Comparison of ENCODE assay signal across 17 cellular contexts in genomic region chr1:15308135-15308534, GRCh38.
DNase-seq lines count a peak whose midpoint lies in the region; TF ChIP-seq lines count a peak whose summit lies in the region.
"Had no signal": no experiment of that assay in that cellular context is flagged by ENCODE, and none has a peak within 500 bp of the region (broad histone marks: within the 10 kb centered on the region; RNA-seq: fewer than 3 reads in every experiment).

No MANE protein-coding gene starts in this region.

- no peaks in the 10 kb centered on the region for H3K9me3 ChIP-seq in hepatocyte (ENCODE audit: low read depth)
- H3K9me3 ChIP-seq in mucosa of rectum (ENCODE audit: control insufficient read depth in 2 of 2, low read length in 2 of 2) = no peaks in the 10 kb centered on the region
- no peaks in the 10 kb centered on the region for H3K9me3 ChIP-seq in uterus

- peak overlapping the region; percentile 97 for H3K27ac ChIP-seq in hepatocyte
- peak overlapping the region; percentile 88 to 93 for H3K27ac ChIP-seq in mucosa of rectum (ENCODE audit: low read depth in 2 of 2, low read length in 2 of 2)
- H3K27ac ChIP-seq in uterus = no peak overlapping the region
- H3K27ac ChIP-seq: BLaER1 treated with 17β-estradiol and CSF1 and Interleukin-3, amounts not matched to agents 10 nM and 100 nM; SK-N-MC had no signal

- 67% methylated on average over 1 of the region's 1 CpG for WGBS in hepatocyte (ENCODE audit: low lambda C conversion rate, missing lambda C conversion rate)

- H4K20me1 ChIP-seq in hepatocyte (ENCODE audit: insufficient read depth, poor library complexity, severe bottlenecking) = no peaks in the 10 kb centered on the region
- H4K20me1 ChIP-seq: BLaER1 treated with 17β-estradiol and CSF1 and Interleukin-3, amounts not matched to agents 10 nM and 100 nM had no signal

- no peak overlapping the region for H3K4me3 Mint-ChIP-seq in type B pancreatic cell
- H3K4me3 Mint-ChIP-seq: CD8-positive, alpha-beta memory T cell; H9 had no signal

- no peaks in the 10 kb centered on the region for H3K79me2 ChIP-seq in hepatocyte

- H3K4me3 ChIP-seq in hepatocyte (no peak overlapping the region), mucosa of rectum (ENCODE audit: low read length in 2 of 2) (peak overlapping the region in 1 of 2 donors; percentile 26), uterus (no peak overlapping the region)
- H3K4me3 ChIP-seq: BLaER1 treated with 17β-estradiol and CSF1 and Interleukin-3, amounts not matched to agents 10 nM and 100 nM; SK-N-MC had no signal

- H3K27me3 ChIP-seq in hepatocyte (no peaks in the 10 kb centered on the region), mucosa of rectum (ENCODE audit: control insufficient read depth in 2 of 2, insufficient read depth in 2 of 2, low read length in 2 of 2) (no peaks in the 10 kb centered on the region), uterus (no peaks in the 10 kb centered on the region)
- H3K27me3 ChIP-seq: BLaER1 treated with 17β-estradiol and CSF1 and Interleukin-3, amounts not matched to agents 10 nM and 100 nM had no signal

- peak overlapping the region; percentile 68 for H3K27ac Mint-ChIP-seq in type B pancreatic cell
- H3K27ac Mint-ChIP-seq: H9 had no signal

- no peaks in the 10 kb centered on the region for H3K36me3 ChIP-seq in hepatocyte (replicated peaks; ENCODE audit: insufficient read depth, low read depth)
- no peaks in the 10 kb centered on the region for H3K36me3 ChIP-seq in mucosa of rectum (ENCODE audit: control insufficient read depth in 2 of 2, insufficient read depth in 2 of 2, low read length in 2 of 2)
- H3K36me3 ChIP-seq in uterus = no peaks in the 10 kb centered on the region
- H3K36me3 ChIP-seq: BLaER1 treated with 17β-estradiol and CSF1 and Interleukin-3, amounts not matched to agents 10 nM and 100 nM had no signal

- intact Hi-C loops in uterus (cut with DNase I; ENCODE audit: low total_unique reads) = no loop called here

- TF ChIP-seq CTCF in hepatocyte (IDR thresholded peaks at IDR 0.05; ENCODE audit: poor library complexity) = no peak
- TF ChIP-seq CTCF in type B pancreatic cell (conservative IDR thresholded peaks at IDR 0.05) = no peak
- TF ChIP-seq CTCF in uterus (IDR thresholded peaks at IDR 0.05) = no peak

- H3K36me3 Mint-ChIP-seq in type B pancreatic cell = no peaks in the 10 kb centered on the region

- no peaks in the 10 kb centered on the region for H3K9me3 Mint-ChIP-seq in type B pancreatic cell
- H3K9me3 Mint-ChIP-seq: CD8-positive, alpha-beta memory T cell had no signal

- peak overlapping the region in 1 of 2 donors; percentile 37 for H3K9ac ChIP-seq in mucosa of rectum (ENCODE audit: low read depth in 1 of 2, low read length in 2 of 2)
- H3K9ac ChIP-seq: BLaER1 treated with 17β-estradiol and CSF1 and Interleukin-3, amounts not matched to agents 10 nM and 100 nM had no signal

- peak; percentile 68 for DNase-seq in LoVo (ENCODE audit: low spot score)
- peak; percentile 82 for DNase-seq in hepatocyte (ENCODE audit: low spot score)
- no peak for DNase-seq in type B pancreatic cell (ENCODE audit: extremely low spot score, unreplicated experiment)
- DNase-seq in uterus = no peak
- DNase-seq in NCI-H1092 treated with DMSO at 0.1 percent for 48 hours (lab: John Stamatoyannopoulos, UW) = no peak
- DNase-seq in mesenteric fat pad (ENCODE audit: low spot score) = no peak
- DNase-seq: CD8-positive, alpha-beta memory T cell; H9; NCI-H1105 treated with DMSO at 0.1 percent for 48 hours; NCI-H1694; NCI-H2081 treated with DMSO at 0.1 percent for 48 hours; NCI-H446 treated with DMSO at 0.1 percent for 48 hours; NK-92 treated with Interleukin-12 subunit alpha and Interleukin-12 subunit beta, amount 100 ng/mL, for 24 hours; SHP77 had no signal

- H3K9me2 ChIP-seq in hepatocyte (replicated peaks; ENCODE audit: insufficient read depth) = no peaks in the 10 kb centered on the region

- H3K4me2 ChIP-seq in hepatocyte = no peak overlapping the region
- H3K4me2 ChIP-seq: BLaER1 treated with 17β-estradiol and CSF1 and Interleukin-3, amounts not matched to agents 10 nM and 100 nM had no signal

- TF ChIP-seq POLR2A in uterus (IDR thresholded peaks at IDR 0.05) = no peak

- H2AFZ ChIP-seq in hepatocyte = peak overlapping the region; percentile 5

- H3K4me1 ChIP-seq in hepatocyte (ENCODE audit: insufficient read depth) = peaks cover 11% of the 10 kb centered on the region
- peaks cover 14 to 26% of the 10 kb centered on the region in 2 donors for H3K4me1 ChIP-seq in mucosa of rectum (ENCODE audit: control insufficient read depth in 2 of 2, insufficient read depth in 2 of 2, low read length in 2 of 2)
- H3K4me1 ChIP-seq in uterus = no peaks in the 10 kb centered on the region
- H3K4me1 ChIP-seq: BLaER1 treated with 17β-estradiol and CSF1 and Interleukin-3, amounts not matched to agents 10 nM and 100 nM had no signal

- H3K27me3 Mint-ChIP-seq in type B pancreatic cell = peaks cover 6% of the 10 kb centered on the region

- peaks cover 6% of the 10 kb centered on the region for H3K4me1 Mint-ChIP-seq in type B pancreatic cell (ENCODE audit: unreplicated experiment)

Comparison
In these comparisons a context has a peak if more than half of its experiments do, and no peak if none do; other contexts are left out.
1. DNase-seq: peak in LoVo (single experiment) and hepatocyte (single experiment); none in type B pancreatic cell (single experiment), uterus (0 of 2), NCI-H1092 treated with DMSO at 0.1 percent for 48 hours (single experiment) and mesenteric fat pad (single experiment).
2. H3K27ac ChIP-seq: peak in hepatocyte (single experiment) and mucosa of rectum (2 of 2); none in uterus (0 of 2).